Comparison of ENCODE assay signal across 13 cellular contexts in genomic region chr2:88038263-88039105, GRCh38. TPM values are rescaled to one million over a fixed set of nuclear protein-coding genes. Genes with fewer than 3 reads are reported as not detected.
A peak's percentile ranks its signal among the peaks of the same experiment; 100 is the strongest.
DNase-seq lines count a peak whose midpoint lies in the region; ATAC-seq and TF ChIP-seq lines count a peak whose summit lies in the region.
"Had no signal": no experiment of that assay in that cellular context is flagged by ENCODE, and none has a peak within 500 bp of the region (broad histone marks: within the 10 kb centered on the region; RNA-seq: fewer than 3 reads in every experiment).

No MANE protein-coding gene starts in this region.

- peak overlapping the region; percentile 56 for H3K4me2 ChIP-seq in smooth muscle cell

- intact Hi-C loops in activated CD4-positive, alpha-beta memory T cell treated with anti-CD3 and anti-CD28 coated beads for 36 hours (cut with micrococcal nuclease), result no loop called here
- intact Hi-C loops in CD8-positive, alpha-beta T cell (cut with DNase I, micrococcal nuclease), result no loop called here
- intact Hi-C loops in head of caudate nucleus (cut with DNase I), result no loop called here

- H3K9me3 ChIP-seq in smooth muscle cell (replicated peaks; ENCODE audit: low read depth), result no peaks in the 10 kb centered on the region
- no peaks in the 10 kb centered on the region for H3K9me3 ChIP-seq in CD8-positive, alpha-beta T cell (ENCODE audit: low read length)
- H3K9me3 ChIP-seq: BE2C, psoas muscle had no signal

- no peak overlapping the region for H3K4me3 ChIP-seq in smooth muscle cell
- H3K4me3 ChIP-seq in CD8-positive, alpha-beta T cell (ENCODE audit: low read depth, low read length), result no peak overlapping the region
- H3K4me3 ChIP-seq: psoas muscle had no signal

- H3K4me1 ChIP-seq in smooth muscle cell (ENCODE audit: low read depth), result peaks cover 9% of the 10 kb centered on the region
- no peaks in the 10 kb centered on the region for H3K4me1 ChIP-seq in CD8-positive, alpha-beta T cell (ENCODE audit: insufficient read depth, low read length)
- H3K4me1 ChIP-seq: BE2C had no signal

- TF ChIP-seq CTCF in RWPE1 (conservative IDR thresholded peaks at IDR 0.05; ENCODE audit: low read depth) (no peak), smooth muscle cell (IDR thresholded peaks at IDR 0.05; ENCODE audit: borderline replicate concordance, insufficient read depth, poor library complexity, severe bottlenecking) (no peak)
- no peak for TF ChIP-seq CTCF in CD8-positive, alpha-beta T cell (IDR thresholded peaks at IDR 0.05)

- H3K27ac ChIP-seq in RWPE1 (no peak overlapping the region), smooth muscle cell (ENCODE audit: low read depth) (peak overlapping the region; percentile 95)
- no peak overlapping the region for H3K27ac ChIP-seq in CD8-positive, alpha-beta T cell (ENCODE audit: low read depth, low read length)
- H3K27ac ChIP-seq: psoas muscle had no signal

- H4K20me1 ChIP-seq in smooth muscle cell (ENCODE audit: low read depth), result peaks cover 15% of the 10 kb centered on the region

- 95% methylated on average over 4 of the region's 4 CpGs for WGBS in smooth muscle cell (ENCODE audit: low lambda C conversion rate)

- DNase-seq in activated CD4-positive, alpha-beta memory T cell treated with anti-CD3 and anti-CD28 coated beads for 36 hours, result no peak
- no peak for DNase-seq in activated CD4-positive, alpha-beta memory T cell treated with anti-CD3 and anti-CD28 coated beads, Interleukin-2, amount 10 ng/mL, durations not matched to agents 7 days and 5 days
- peak; percentile 62 for DNase-seq in RWPE1 (ENCODE audit: low spot score)
- DNase-seq in smooth muscle cell (lab: John Stamatoyannopoulos, UW; ENCODE audit: unreplicated experiment), result no peak
- DNase-seq in ecto neural progenitor cell (ENCODE audit: low spot score), result no peak
- no peak for DNase-seq in CD8-positive, alpha-beta T cell
- no peak for DNase-seq in head of caudate nucleus
- DNase-seq: activated effector memory CD4-positive, alpha-beta T cell treated with Interleukin-2 at 50 U/mL for 16 hours; BE2C; hippocampal formation; psoas muscle; stimulated activated naive CD4-positive, alpha-beta T cell had no signal

- H3F3A ChIP-seq in smooth muscle cell (ENCODE audit: low read depth), result peaks cover 42% of the 10 kb centered on the region

- CTCF ChIA-PET in activated CD4-positive, alpha-beta memory T cell treated with anti-CD3 and anti-CD28 coated beads for 36 hours (lab: Charles Lee), result interaction anchor here (0.9 to 1.6 kb wide), 3 partner anchors 11 to 122 kb away, joined by 3 to 5 read pairs (median 4); no protein-coding TSS in a partner anchor
- CTCF ChIA-PET in activated CD4-positive, alpha-beta memory T cell treated with anti-CD3 and anti-CD28 coated beads, Interleukin-2, amount 10 ng/mL, durations not matched to agents 7 days and 5 days (lab: Charles Lee), result interaction anchor here (2.3 kb wide), 1 partner anchor 22 kb away, joined by 10 read pairs; no protein-coding TSS in a partner anchor
- CTCF ChIA-PET in RWPE1 (lab: Yijun Ruan, JAX), result no interaction called here
- CTCF ChIA-PET in CD8-positive, alpha-beta T cell (lab: Charles Lee), result no interaction called here

- H3K36me3 ChIP-seq in smooth muscle cell (ENCODE audit: low read depth), result no peaks in the 10 kb centered on the region
- H3K36me3 ChIP-seq in CD8-positive, alpha-beta T cell (ENCODE audit: insufficient read depth, low read length), result no peaks in the 10 kb centered on the region
- H3K36me3 ChIP-seq: BE2C had no signal

- peak; percentile 68 for ATAC-seq in esophagus mucosa
- no peak for ATAC-seq in CD8-positive, alpha-beta T cell

- H3K4me3 Mint-ChIP-seq in activated CD4-positive, alpha-beta memory T cell treated with anti-CD3 and anti-CD28 coated beads for 36 hours, result no peak overlapping the region
- H3K4me3 Mint-ChIP-seq in activated CD4-positive, alpha-beta memory T cell treated with anti-CD3 and anti-CD28 coated beads, Interleukin-2, amount 10 ng/mL, durations not matched to agents 7 days and 5 days, result no peak overlapping the region
- H3K4me3 Mint-ChIP-seq in CD8-positive, alpha-beta T cell, result no peak overlapping the region

- no peaks in the 10 kb centered on the region for H3K27me3 ChIP-seq in smooth muscle cell (ENCODE audit: low read depth)
- H3K27me3 ChIP-seq in CD8-positive, alpha-beta T cell (ENCODE audit: insufficient read depth, low read length), result no peaks in the 10 kb centered on the region
- H3K27me3 ChIP-seq: BE2C had no signal

- H3K27me3 Mint-ChIP-seq in activated CD4-positive, alpha-beta memory T cell treated with anti-CD3 and anti-CD28 coated beads for 36 hours, result no peaks in the 10 kb centered on the region
- no peaks in the 10 kb centered on the region for H3K27me3 Mint-ChIP-seq in activated CD4-positive, alpha-beta memory T cell treated with anti-CD3 and anti-CD28 coated beads, Interleukin-2, amount 10 ng/mL, durations not matched to agents 7 days and 5 days
- H3K27me3 Mint-ChIP-seq in CD8-positive, alpha-beta T cell (ENCODE audit: low read depth), result no peaks in the 10 kb centered on the region

- no peaks in the 10 kb centered on the region for H3K9me3 Mint-ChIP-seq in activated CD4-positive, alpha-beta memory T cell treated with anti-CD3 and anti-CD28 coated beads for 36 hours
- peaks cover 10% of the 10 kb centered on the region for H3K9me3 Mint-ChIP-seq in activated CD4-positive, alpha-beta memory T cell treated with anti-CD3 and anti-CD28 coated beads, Interleukin-2, amount 10 ng/mL, durations not matched to agents 7 days and 5 days
- H3K9me3 Mint-ChIP-seq in CD8-positive, alpha-beta T cell, result no peaks in the 10 kb centered on the region

- H3K79me2 ChIP-seq in smooth muscle cell (ENCODE audit: low read depth), result peaks cover 46% of the 10 kb centered on the region

- peaks cover 47% of the 10 kb centered on the region for H3K4me1 Mint-ChIP-seq in activated CD4-positive, alpha-beta memory T cell treated with anti-CD3 and anti-CD28 coated beads for 36 hours (ENCODE audit: low read depth)
- peaks cover 3% of the 10 kb centered on the region for H3K4me1 Mint-ChIP-seq in activated CD4-positive, alpha-beta memory T cell treated with anti-CD3 and anti-CD28 coated beads, Interleukin-2, amount 10 ng/mL, durations not matched to agents 7 days and 5 days
- H3K4me1 Mint-ChIP-seq in CD8-positive, alpha-beta T cell (ENCODE audit: low read depth), result peaks cover 44% of the 10 kb centered on the region

- no peak overlapping the region for H2AFZ ChIP-seq in smooth muscle cell (ENCODE audit: low read depth)

- peak overlapping the region; percentile 57 for H3K27ac Mint-ChIP-seq in activated CD4-positive, alpha-beta memory T cell treated with anti-CD3 and anti-CD28 coated beads for 36 hours
- no peak overlapping the region for H3K27ac Mint-ChIP-seq in activated CD4-positive, alpha-beta memory T cell treated with anti-CD3 and anti-CD28 coated beads, Interleukin-2, amount 10 ng/mL, durations not matched to agents 7 days and 5 days
- no peak overlapping the region for H3K27ac Mint-ChIP-seq in CD8-positive, alpha-beta T cell

- peaks cover 21% of the 10 kb centered on the region for H3K36me3 Mint-ChIP-seq in activated CD4-positive, alpha-beta memory T cell treated with anti-CD3 and anti-CD28 coated beads for 36 hours
- peaks cover 40% of the 10 kb centered on the region for H3K36me3 Mint-ChIP-seq in activated CD4-positive, alpha-beta memory T cell treated with anti-CD3 and anti-CD28 coated beads, Interleukin-2, amount 10 ng/mL, durations not matched to agents 7 days and 5 days (ENCODE audit: low read depth)
- H3K36me3 Mint-ChIP-seq in CD8-positive, alpha-beta T cell, result peaks cover 31% of the 10 kb centered on the region

- POLR2A ChIA-PET in activated CD4-positive, alpha-beta memory T cell treated with anti-CD3 and anti-CD28 coated beads for 36 hours (lab: Charles Lee), result interaction anchor here (5.0 kb wide), 1 partner anchor 22 kb away, joined by 22 read pairs; the partner anchor contains the start of gene RNU2-63P
- POLR2A ChIA-PET in activated CD4-positive, alpha-beta memory T cell treated with anti-CD3 and anti-CD28 coated beads, Interleukin-2, amount 10 ng/mL, durations not matched to agents 7 days and 5 days (lab: Charles Lee), result interaction anchor here (0.8 to 1.4 kb wide), 2 partner anchors 16 to 22 kb away, joined by 4 read pairs; partner anchors contain the start of gene RNU2-63P
- POLR2A ChIA-PET in RWPE1 (lab: Yijun Ruan, JAX; ENCODE audit: low non-redundant PET), result interaction anchor here (0.5 kb wide), 1 partner anchor 528 kb away, joined by 6 read pairs; no protein-coding TSS in a partner anchor
- POLR2A ChIA-PET in CD8-positive, alpha-beta T cell (lab: Charles Lee), result no interaction called here

- peak overlapping the region; percentile 39 for H3K9ac ChIP-seq in smooth muscle cell (ENCODE audit: low read depth)

RNA-seq across cellular contexts. Expression of gene KRCC1, which starts 17.1 kb away (rescaled TPM):
- 10 to 100 TPM; 10.6 to 11.0 TPM for total RNA-seq in activated CD4-positive, alpha-beta memory T cell treated with anti-CD3 and anti-CD28 coated beads for 36 hours
- total RNA-seq in activated CD4-positive, alpha-beta memory T cell treated with anti-CD3 and anti-CD28 coated beads, Interleukin-2, amount 10 ng/mL, durations not matched to agents 7 days and 5 days, result 10 to 100 TPM; 18.8 to 19.1 TPM
- total RNA-seq in esophagus mucosa (15.5 TPM), smooth muscle cell (38.2 and 45.9 TPM in 2 replicates)
- 18.9 and 19.7 TPM in 2 replicates for polyA plus RNA-seq in smooth muscle cell
- 1 to 10 TPM; 3.1 to 3.6 TPM for total RNA-seq in CD8-positive, alpha-beta T cell

RNA-seq across cellular contexts. Expression of gene RNU2-63P, which starts 22.1 kb away (rescaled TPM):
- 10 to 100 TPM; 14.4 to 25.7 TPM for total RNA-seq in activated CD4-positive, alpha-beta memory T cell treated with anti-CD3 and anti-CD28 coated beads for 36 hours
- 10 to 100 TPM; 14.6 to 16.1 TPM for total RNA-seq in activated CD4-positive, alpha-beta memory T cell treated with anti-CD3 and anti-CD28 coated beads, Interleukin-2, amount 10 ng/mL, durations not matched to agents 7 days and 5 days
- total RNA-seq in esophagus mucosa, result 5.2 TPM
- under 0.01 TPM in 1 of 2 replicates, not detected in the other for total RNA-seq in smooth muscle cell
- polyA plus RNA-seq in smooth muscle cell, result 3.4 and 3.5 TPM in 2 replicates
- 1 to 10 TPM; 4.4 to 9.1 TPM for total RNA-seq in CD8-positive, alpha-beta T cell
- polyA plus RNA-seq: psoas muscle had no signal

RNA-seq across cellular contexts. Expression of gene SMYD1, which starts 29.1 kb away (rescaled TPM):
- not detected for total RNA-seq in activated CD4-positive, alpha-beta memory T cell treated with anti-CD3 and anti-CD28 coated beads for 36 hours
- total RNA-seq in activated CD4-positive, alpha-beta memory T cell treated with anti-CD3 and anti-CD28 coated beads, Interleukin-2, amount 10 ng/mL, durations not matched to agents 7 days and 5 days, result not detected
- total RNA-seq in esophagus mucosa, result not detected
- total RNA-seq in smooth muscle cell, result not detected in 2 replicates
- polyA plus RNA-seq in smooth muscle cell, result 0.06 TPM in 1 of 2 replicates, not detected in the other
- not detected for total RNA-seq in CD8-positive, alpha-beta T cell

Comparison
In these comparisons a context has a peak if more than half of its experiments do, and no peak if none do; other contexts are left out.
1. CTCF ChIA-PET loops: an anchor here in activated CD4-positive, alpha-beta memory T cell treated with anti-CD3 and anti-CD28 coated beads for 36 hours (0.9 to 1.6 kb wide) and activated CD4-positive, alpha-beta memory T cell treated with anti-CD3 and anti-CD28 coated beads, Interleukin-2, amount 10 ng/mL, durations not matched to agents 7 days and 5 days (2.3 kb wide); none called in RWPE1 and CD8-positive, alpha-beta T cell.